Comparison of ENCODE assay signal across 31 cellular contexts in the genomic region with DNA sequence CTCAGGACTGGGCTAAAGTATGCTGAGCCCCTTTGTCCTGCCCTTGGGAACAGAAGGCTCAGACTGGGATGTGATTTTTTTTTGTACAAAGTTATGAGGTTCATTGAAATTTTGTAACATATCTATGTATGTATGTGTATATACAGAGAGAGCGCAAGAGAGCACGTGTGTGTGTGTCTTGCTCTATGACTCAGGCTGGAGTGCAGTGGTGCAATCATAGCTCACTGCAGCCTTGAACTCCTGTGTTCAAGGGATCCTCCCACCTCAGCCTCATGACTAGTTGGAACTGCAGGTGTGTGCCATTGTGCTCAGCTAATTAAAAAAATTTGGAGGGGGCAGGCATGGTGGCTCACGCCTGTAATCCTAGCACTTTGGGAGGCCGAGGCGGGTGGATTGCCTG. TPM values are rescaled to one million over a fixed set of nuclear protein-coding genes. Genes with fewer than 3 reads are reported as not detected.
DNase-seq lines count a peak whose midpoint lies in the region; ATAC-seq, FAIRE-seq and TF ChIP-seq lines count a peak whose summit lies in the region.
"Had no signal": no experiment of that assay in that cellular context is flagged by ENCODE, and none has a peak within 500 bp of the region (broad histone marks: within the 10 kb centered on the region; RNA-seq: fewer than 3 reads in every experiment).

No MANE protein-coding gene starts in this region.

- no peak for DNase-seq in activated T-cell treated with anti-CD3 and anti-CD28 coated beads, Interleukin-2, amount 50 U/mL, for 72 hours
- DNase-seq in activated T-cell treated with anti-CD3 and anti-CD28 coated beads, Interleukin-2, amount 50 U/mL, for 4 hours, result no peak
- peak; percentile 29 for DNase-seq in mammary epithelial cell
- peak; percentile 56 for DNase-seq in small intestine
- no peak for DNase-seq in activated CD8-positive, alpha-beta memory T cell treated with anti-CD3 and anti-CD28 coated beads, Interleukin-2, amount 50 U/mL, for 48 hours
- DNase-seq in kidney tubule cell (ENCODE audit: low spot score), result no peak
- DNase-seq: activated CD4-positive, alpha-beta T cell treated with anti-CD3 and anti-CD28 coated beads for 4 hours; activated CD8-positive, alpha-beta memory T cell treated with anti-CD3 and anti-CD28 coated beads, Interleukin-2, amount 10 ng/mL, durations not matched to agents 7 days and 5 days; cerebellar nuclear complex; DMS53; effector CD4-positive, alpha-beta T cell; erythroblast; gastrocnemius medialis; hippocampal formation; NCI-H1092; NCI-H1930; NCI-H2227 treated with DMSO at 0.1 percent for 48 hours; PC-9; posterior cingulate gyrus; T-helper 1 cell had no signal

- no peaks in the 10 kb centered on the region for H3K36me3 ChIP-seq in mammary epithelial cell (ENCODE audit: insufficient read depth, low read length)
- peaks cover 0 to 2% of the 10 kb centered on the region in 2 donors for H3K36me3 ChIP-seq in small intestine (ENCODE audit: control insufficient read depth in 2 of 2, insufficient read depth in 2 of 2, low read length in 2 of 2)
- H3K36me3 ChIP-seq: gastrocnemius medialis, neural progenitor cell, SJSA1 had no signal

- no peaks in the 10 kb centered on the region for H3K79me2 ChIP-seq in mammary epithelial cell (ENCODE audit: insufficient read depth, low read length)

- dilution Hi-C loops in mammary epithelial cell (cut with HindIII; ENCODE audit: low sequenced_read_pairs), result no loop called here

- H3K4me3 Mint-ChIP-seq in activated T-cell treated with anti-CD3 and anti-CD28 coated beads, Interleukin-2, amount 50 U/mL, for 72 hours, result no peak overlapping the region
- no peak overlapping the region for H3K4me3 Mint-ChIP-seq in activated T-cell treated with anti-CD3 and anti-CD28 coated beads, Interleukin-2, amount 50 U/mL, for 4 hours
- H3K4me3 Mint-ChIP-seq: activated CD8-positive, alpha-beta memory T cell treated with anti-CD3 and anti-CD28 coated beads, Interleukin-2, amount 10 ng/mL, durations not matched to agents 7 days and 5 days; activated T-helper 17 cell treated with anti-CD3 and anti-CD28 coated beads, Interleukin-2, amount 50 U/mL, for 72 hours; B cell; neural progenitor cell had no signal

- H3K4me2 ChIP-seq in mammary epithelial cell (ENCODE audit: insufficient read depth, low read depth, low read length), result no peak overlapping the region
- H3K4me2 ChIP-seq: A549, KMS-11, neural progenitor cell, PC-9 had no signal

- no peaks in the 10 kb centered on the region for H3K27me3 Mint-ChIP-seq in activated T-cell treated with anti-CD3 and anti-CD28 coated beads, Interleukin-2, amount 50 U/mL, for 72 hours (ENCODE audit: low read depth)
- no peaks in the 10 kb centered on the region for H3K27me3 Mint-ChIP-seq in activated T-cell treated with anti-CD3 and anti-CD28 coated beads, Interleukin-2, amount 50 U/mL, for 4 hours (ENCODE audit: low read depth)
- H3K27me3 Mint-ChIP-seq: activated CD8-positive, alpha-beta memory T cell treated with anti-CD3 and anti-CD28 coated beads, Interleukin-2, amount 10 ng/mL, durations not matched to agents 7 days and 5 days; activated T-helper 17 cell treated with anti-CD3 and anti-CD28 coated beads, Interleukin-2, amount 50 U/mL, for 72 hours; B cell had no signal

- H2AFZ ChIP-seq in mammary epithelial cell (ENCODE audit: low read depth, low read length), result no peak overlapping the region
- H2AFZ ChIP-seq: neural progenitor cell, PC-9 had no signal

- peak overlapping the region; percentile 24 for H3K27ac Mint-ChIP-seq in activated T-cell treated with anti-CD3 and anti-CD28 coated beads, Interleukin-2, amount 50 U/mL, for 72 hours
- H3K27ac Mint-ChIP-seq: activated CD8-positive, alpha-beta memory T cell treated with anti-CD3 and anti-CD28 coated beads, Interleukin-2, amount 10 ng/mL, durations not matched to agents 7 days and 5 days; B cell; neural progenitor cell had no signal

- CTCF ChIA-PET in mammary epithelial cell (lab: Charles Lee; ENCODE audit: low non-redundant PET), result no interaction called here

- in situ Hi-C loops in mammary epithelial cell (cut with MboI; ENCODE audit: low sequenced_read_pairs in 2 of 2), result no loop called here

- no peak for FAIRE-seq in small intestine (lab: Jason Lieb, UNC)
- FAIRE-seq: A549, astrocyte, GM12878 had no signal

- no peaks in the 10 kb centered on the region for H3K9me3 ChIP-seq in mammary epithelial cell (replicated peaks; ENCODE audit: insufficient read depth, low read length)
- no peaks in the 10 kb centered on the region for H3K9me3 ChIP-seq in small intestine (ENCODE audit: control insufficient read depth, low read depth)
- H3K9me3 ChIP-seq: A549, gastrocnemius medialis, SJSA1 had no signal

- H3K4me3 ChIP-seq in mammary epithelial cell (replicated peaks in 1 of 3; ENCODE audit: insufficient read depth in 1 of 3, low read depth in 2 of 3, low read length in 3 of 3) (no peak overlapping the region), small intestine (ENCODE audit: low read depth in 1 of 2, low read length in 2 of 2) (no peak overlapping the region)
- H3K4me3 ChIP-seq: A549, gastrocnemius medialis, GM12878, neural progenitor cell, PC-9, SJSA1 had no signal

- 88% methylated on average over 5 of the region's 5 CpGs for WGBS in mammary epithelial cell (ENCODE audit: low coverage, missing lambda C conversion rate)
- 78 to 93% (median 78%) methylated on average over 5 of the region's 5 CpGs for WGBS in small intestine, 3 donors

- H3K4me1 ChIP-seq in mammary epithelial cell (ENCODE audit: insufficient read depth, low read length) (peaks cover 2% of the 10 kb centered on the region), small intestine (ENCODE audit: control insufficient read depth in 2 of 2, insufficient read depth in 1 of 2, low read depth in 1 of 2, low read length in 1 of 2) (no peaks in the 10 kb centered on the region)
- H3K4me1 ChIP-seq: A549 had no signal

- no peaks in the 10 kb centered on the region for H3K36me3 Mint-ChIP-seq in activated T-cell treated with anti-CD3 and anti-CD28 coated beads, Interleukin-2, amount 50 U/mL, for 72 hours (ENCODE audit: insufficient read depth in 2 of 2)
- H3K36me3 Mint-ChIP-seq in activated T-cell treated with anti-CD3 and anti-CD28 coated beads, Interleukin-2, amount 50 U/mL, for 4 hours (ENCODE audit: insufficient read depth), result peaks cover 2% of the 10 kb centered on the region
- H3K36me3 Mint-ChIP-seq: activated naive CD4-positive, alpha-beta T cell treated with anti-CD3 and anti-CD28 coated beads, Interleukin-2, amount 50 U/mL, for 72 hours had no signal

- H3K4me1 Mint-ChIP-seq in activated T-cell treated with anti-CD3 and anti-CD28 coated beads, Interleukin-2, amount 50 U/mL, for 72 hours (ENCODE audit: low read depth), result peaks cover 4% of the 10 kb centered on the region
- H3K4me1 Mint-ChIP-seq in activated T-cell treated with anti-CD3 and anti-CD28 coated beads, Interleukin-2, amount 50 U/mL, for 4 hours (ENCODE audit: low read depth), result peaks cover 3% of the 10 kb centered on the region

- no TSS peak for BruUV-seq in mammary epithelial cell (replicated peaks; lab: Mats Ljungman, UMichigan)

- no peak overlapping the region for H3K27ac ChIP-seq in mammary epithelial cell (ENCODE audit: insufficient read depth, low read depth, low read length)
- no peak overlapping the region for H3K27ac ChIP-seq in small intestine (ENCODE audit: low read depth in 1 of 2, low read length in 1 of 2)
- H3K27ac ChIP-seq: A549, gastrocnemius medialis, KMS-11, neural progenitor cell, PC-9 had no signal

- H3K27me3 ChIP-seq in mammary epithelial cell (ENCODE audit: insufficient read depth, low read length) (no peaks in the 10 kb centered on the region), small intestine (ENCODE audit: control insufficient read depth in 2 of 2, insufficient read depth in 2 of 2, low read length in 2 of 2) (no peaks in the 10 kb centered on the region)
- H3K27me3 ChIP-seq: gastrocnemius medialis, neural progenitor cell, SJSA1 had no signal

- H4K20me1 ChIP-seq in mammary epithelial cell (ENCODE audit: insufficient read depth, low read length), result no peaks in the 10 kb centered on the region

- no peak overlapping the region for H3K9ac ChIP-seq in mammary epithelial cell (ENCODE audit: insufficient read depth, low read length)
- H3K9ac ChIP-seq: KMS-11, neural progenitor cell had no signal

- ATAC-seq in activated T-cell treated with anti-CD3 and anti-CD28 coated beads, Interleukin-2, amount 50 U/mL, for 72 hours (replicated peaks in 1 of 2), result no peak
- ATAC-seq in activated T-cell treated with anti-CD3 and anti-CD28 coated beads, Interleukin-2, amount 50 U/mL, for 4 hours, result no peak
- ATAC-seq: A549; activated CD8-positive, alpha-beta memory T cell treated with anti-CD3 and anti-CD28 coated beads, Interleukin-2, amount 10 ng/mL, durations not matched to agents 7 days and 5 days; activated naive CD4-positive, alpha-beta T cell treated with anti-CD3 and anti-CD28 coated beads, Interleukin-2, amount 50 U/mL, for 72 hours; activated T-helper 17 cell treated with anti-CD3 and anti-CD28 coated beads, Interleukin-2, amount 50 U/mL, for 72 hours; gastrocnemius medialis; GM12878; sciatic nerve had no signal

- intact Hi-C loops in mammary epithelial cell (cut with micrococcal nuclease), result no loop called here

- TF ChIP-seq CTCF in mammary epithelial cell (conservative IDR thresholded peaks at IDR 0.05 in 1 of 2, IDR thresholded peaks at IDR 0.05 in 1 of 2; ENCODE audit: extremely low read depth in 1 of 2, insufficient read depth in 1 of 2, low read depth in 1 of 2, low read length in 2 of 2), result no peak

- no peaks in the 10 kb centered on the region for H3K9me3 Mint-ChIP-seq in activated T-cell treated with anti-CD3 and anti-CD28 coated beads, Interleukin-2, amount 50 U/mL, for 72 hours
- H3K9me3 Mint-ChIP-seq in activated T-cell treated with anti-CD3 and anti-CD28 coated beads, Interleukin-2, amount 50 U/mL, for 4 hours, result no peaks in the 10 kb centered on the region
- H3K9me3 Mint-ChIP-seq: activated naive CD4-positive, alpha-beta T cell treated with anti-CD3 and anti-CD28 coated beads, Interleukin-2, amount 50 U/mL, for 72 hours; activated T-helper 17 cell treated with anti-CD3 and anti-CD28 coated beads, Interleukin-2, amount 50 U/mL, for 72 hours; neural progenitor cell had no signal

RNA-seq across cellular contexts. Expression of gene TMEM25, which starts 5.7 kb away (rescaled TPM):
- 10 to 100 TPM; 18.1 to 18.6 TPM for total RNA-seq in activated T-cell treated with anti-CD3 and anti-CD28 coated beads, Interleukin-2, amount 50 U/mL, for 72 hours
- 10 to 100 TPM; 10.1 to 13.8 (median 12.9) TPM for total RNA-seq in activated T-cell treated with anti-CD3 and anti-CD28 coated beads, Interleukin-2, amount 50 U/mL, for 4 hours
- total RNA-seq in mammary epithelial cell, result 10 to 100 TPM; 17.2 to 46.8 TPM
- polyA plus RNA-seq in mammary epithelial cell (16.9 TPM), small intestine (100 to 1,000 TPM in 2 of 3 donors, 10 to 100 TPM in 1; 49.7 to 128 (median 103) TPM)
- polyA minus RNA-seq in mammary epithelial cell, result 14.8 TPM

RNA-seq across cellular contexts. Expression of gene TTC36, which starts 9.5 kb away (rescaled TPM):
- 1 to 10 TPM in 1 of 2 donors, under 1 TPM in 1; 0.74 to 1.4 TPM for total RNA-seq in activated T-cell treated with anti-CD3 and anti-CD28 coated beads, Interleukin-2, amount 50 U/mL, for 72 hours
- total RNA-seq in activated T-cell treated with anti-CD3 and anti-CD28 coated beads, Interleukin-2, amount 50 U/mL, for 4 hours, result 1 to 10 TPM in 2 of 3 donors, under 1 TPM in 1; 0.84 to 1.1 (median 1.1) TPM
- 1 to 10 TPM in 1 of 2 donors, under 1 TPM in 1; 0.85 to 2.3 TPM for total RNA-seq in mammary epithelial cell
- not detected for polyA plus RNA-seq in mammary epithelial cell
- polyA minus RNA-seq in mammary epithelial cell, result not detected
- polyA plus RNA-seq in small intestine, result 10 to 100 TPM in 2 of 3 donors, 1 to 10 TPM in 1; 3.4 to 91.3 (median 26.6) TPM
- total RNA-seq: GM12878, HT-29, SJSA1 had no signal
- polyA plus RNA-seq: A549 had no signal

RNA-seq across cellular contexts. Expression of gene IFT46, which starts 29.0 kb away (rescaled TPM):
- total RNA-seq in activated T-cell treated with anti-CD3 and anti-CD28 coated beads, Interleukin-2, amount 50 U/mL, for 72 hours, result 10 to 100 TPM; 20.7 to 32.3 TPM
- 10 to 100 TPM; 22.5 to 29.7 (median 23.2) TPM for total RNA-seq in activated T-cell treated with anti-CD3 and anti-CD28 coated beads, Interleukin-2, amount 50 U/mL, for 4 hours
- 10 to 100 TPM; 21.6 to 24.3 TPM for total RNA-seq in mammary epithelial cell
- polyA plus RNA-seq in mammary epithelial cell, result 27.1 TPM
- polyA minus RNA-seq in mammary epithelial cell, result 35.2 TPM
- 1 to 10 TPM; 5.8 to 9.5 (median 7.3) TPM for polyA plus RNA-seq in small intestine

RNA-seq across cellular contexts. Expression of gene ARCN1, which starts 35.5 kb away (rescaled TPM):
- total RNA-seq in activated T-cell treated with anti-CD3 and anti-CD28 coated beads, Interleukin-2, amount 50 U/mL, for 72 hours, result 100 to 1,000 TPM; 170 to 180 TPM
- total RNA-seq in activated T-cell treated with anti-CD3 and anti-CD28 coated beads, Interleukin-2, amount 50 U/mL, for 4 hours, result 100 to 1,000 TPM; 180 to 190 (median 183) TPM
- total RNA-seq in mammary epithelial cell, result 100 to 1,000 TPM; 115 to 155 TPM
- polyA plus RNA-seq in mammary epithelial cell, result 181 TPM
- polyA minus RNA-seq in mammary epithelial cell, result 114 TPM
- 100 to 1,000 TPM in 2 of 3 donors, 10 to 100 TPM in 1; 79.7 to 125 (median 103) TPM for polyA plus RNA-seq in small intestine

Comparison
In these comparisons a context has a peak if more than half of its experiments do, and no peak if none do; other contexts are left out.
1. DNase-seq: peak in mammary epithelial cell (single experiment) and small intestine (single experiment); none in activated T-cell treated with anti-CD3 and anti-CD28 coated beads, Interleukin-2, amount 50 U/mL, for 72 hours (0 of 2), activated T-cell treated with anti-CD3 and anti-CD28 coated beads, Interleukin-2, amount 50 U/mL, for 4 hours (single experiment), activated CD8-positive, alpha-beta memory T cell treated with anti-CD3 and anti-CD28 coated beads, Interleukin-2, amount 50 U/mL, for 48 hours (single experiment) and kidney tubule cell (single experiment).